8 cellular contexts compared by ENCODE assay signal in the genomic region with DNA sequence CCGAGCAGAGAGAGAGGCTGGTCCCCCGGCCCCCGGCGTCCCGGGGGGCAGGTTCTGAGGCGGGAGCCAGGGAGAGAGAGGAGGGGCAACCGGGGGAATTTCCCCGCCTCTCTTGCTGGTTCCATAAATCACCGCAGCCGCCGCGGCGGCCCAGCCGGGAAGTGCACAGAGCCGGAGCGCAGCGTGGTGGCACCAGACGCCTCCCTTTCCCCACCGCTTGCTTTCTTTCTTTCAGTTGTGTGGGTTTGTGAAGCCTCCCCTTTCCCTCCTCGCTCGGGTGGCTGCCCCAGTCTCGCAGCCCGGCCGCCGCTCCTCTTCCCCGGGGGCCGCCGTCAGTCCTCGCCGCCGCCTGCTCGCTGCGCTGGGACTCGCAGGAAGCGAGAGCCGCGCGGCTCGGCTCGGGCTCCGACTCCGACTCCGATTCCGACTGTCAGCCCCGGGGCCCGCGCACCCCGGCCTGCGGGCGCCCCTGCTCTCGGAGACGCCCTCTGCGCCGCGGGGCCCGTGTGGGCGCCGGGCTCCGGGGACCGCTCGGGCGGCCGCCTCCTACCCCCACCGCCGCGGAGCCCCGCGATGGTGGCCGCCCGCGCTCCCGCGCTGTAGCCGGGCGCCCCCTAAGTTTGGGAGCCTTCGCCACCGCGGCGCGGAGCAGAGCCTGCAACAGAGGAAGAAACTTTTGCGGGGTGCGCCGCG. TPM values are rescaled to one million over a fixed set of nuclear protein-coding genes. Genes with fewer than 3 reads are reported as not detected.
DNase-seq lines count a peak whose midpoint lies in the region; ATAC-seq and TF ChIP-seq lines count a peak whose summit lies in the region.

A gene (plus strand): TSS at position 153 of the 693 bp plus-strand sequence. CDS start 616 bp downstream, outside the sequence.

- peaks cover 43% of the 10 kb centered on the region for H3K4me1 Mint-ChIP-seq in neural crest cell
- peaks cover 20% of the 10 kb centered on the region for H3K4me1 Mint-ChIP-seq in stimulated activated naive CD8-positive, alpha-beta T cell treated with anti-CD3 and anti-CD28 coated beads, Interleukin-15, Interleukin-2, amounts not matched to agents 100 ng/mL and 50 ng/mL, for 24 hours (ENCODE audit: low read depth)

- ATAC-seq in GM19468 (IDR thresholded peaks at IDR 0.05; ENCODE audit: extremely low read depth, unreplicated experiment) (peak; percentile 16), Panc1 (peak; percentile 89), foreskin keratinocyte (peak; percentile 83)

- H3K36me3 Mint-ChIP-seq in neural crest cell (ENCODE audit: low read depth) = no peaks in the 10 kb centered on the region
- H3K36me3 Mint-ChIP-seq in stimulated activated naive CD8-positive, alpha-beta T cell treated with anti-CD3 and anti-CD28 coated beads, Interleukin-15, Interleukin-2, amounts not matched to agents 100 ng/mL and 50 ng/mL, for 24 hours (ENCODE audit: low read depth) = no peaks in the 10 kb centered on the region

- no peaks in the 10 kb centered on the region for H3K9me3 ChIP-seq in HUES48 (ENCODE audit: control insufficient read depth, insufficient read depth, low read length)
- H3K9me3 ChIP-seq in Panc1 (ENCODE audit: control insufficient read depth, insufficient read depth, low read depth, low read length) = no peaks in the 10 kb centered on the region

- no peaks in the 10 kb centered on the region for H3K9me3 Mint-ChIP-seq in neural crest cell
- no peaks in the 10 kb centered on the region for H3K9me3 Mint-ChIP-seq in stimulated activated naive CD8-positive, alpha-beta T cell treated with anti-CD3 and anti-CD28 coated beads, Interleukin-15, Interleukin-2, amounts not matched to agents 100 ng/mL and 50 ng/mL, for 24 hours

- peak within 1 kb of the TSS; percentile 94 for H3K4me3 Mint-ChIP-seq in neural crest cell
- H3K4me3 Mint-ChIP-seq in stimulated activated naive CD8-positive, alpha-beta T cell treated with anti-CD3 and anti-CD28 coated beads, Interleukin-15, Interleukin-2, amounts not matched to agents 100 ng/mL and 50 ng/mL, for 24 hours = peak within 1 kb of the TSS; percentile 88

- H3K9ac ChIP-seq in HUES48 (ENCODE audit: low read depth, low read length) = peak within 1 kb of the TSS; percentile 78

- H3K27ac Mint-ChIP-seq in neural crest cell (ENCODE audit: unreplicated experiment) = peak within 1 kb of the TSS; percentile 97
- peak within 1 kb of the TSS; percentile 37 for H3K27ac Mint-ChIP-seq in stimulated activated naive CD8-positive, alpha-beta T cell treated with anti-CD3 and anti-CD28 coated beads, Interleukin-15, Interleukin-2, amounts not matched to agents 100 ng/mL and 50 ng/mL, for 24 hours

- CTCF ChIA-PET in Panc1 (lab: Charles Lee) = interaction anchor here (0.6 kb wide), 1 partner anchor 111 kb away, joined by 3 read pairs; no protein-coding TSS in a partner anchor

- H3K36me3 ChIP-seq in HUES48 (ENCODE audit: control insufficient read depth, insufficient read depth, low read length) = peaks cover 3% of the 10 kb centered on the region; the same call in 1 of the 2 replicates
- no peaks in the 10 kb centered on the region; the same call in 1 of the 2 replicates for H3K36me3 ChIP-seq in Panc1 (ENCODE audit: control insufficient read depth, insufficient read depth, low read length)

- H3K4me1 ChIP-seq in HUES48 (ENCODE audit: control insufficient read depth, insufficient read depth, low read length) (peaks cover 24% of the 10 kb centered on the region), Panc1 (ENCODE audit: control insufficient read depth, insufficient read depth, low read length) (peaks cover 37% of the 10 kb centered on the region), foreskin keratinocyte (peaks cover 5% of the 10 kb centered on the region)

- peaks cover 23% of the 10 kb centered on the region for H3K27me3 ChIP-seq in HUES48 (ENCODE audit: control insufficient read depth, insufficient read depth, low read length)
- H3K27me3 ChIP-seq in Panc1 (ENCODE audit: control insufficient read depth, insufficient read depth, low read length) = no peaks in the 10 kb centered on the region
- peaks cover 18% of the 10 kb centered on the region for H3K27me3 ChIP-seq in foreskin keratinocyte

- POLR2A ChIA-PET in Panc1 (lab: Charles Lee) = no interaction called here

- peaks cover 24% of the 10 kb centered on the region for H3K27me3 Mint-ChIP-seq in neural crest cell (ENCODE audit: low read depth)
- peaks cover 60% of the 10 kb centered on the region for H3K27me3 Mint-ChIP-seq in stimulated activated naive CD8-positive, alpha-beta T cell treated with anti-CD3 and anti-CD28 coated beads, Interleukin-15, Interleukin-2, amounts not matched to agents 100 ng/mL and 50 ng/mL, for 24 hours

- TF ChIP-seq CTCF in Panc1 (IDR thresholded peaks at IDR 0.05) (peak; percentile 58), foreskin keratinocyte (conservative IDR thresholded peaks at IDR 0.05) (peak; percentile 58), neural crest cell (conservative IDR thresholded peaks at IDR 0.05) (peak; percentile 26)

- peak within 1 kb of the TSS; percentile 95 for H3K4me3 ChIP-seq in HUES48 (ENCODE audit: low read depth, low read length)
- peak within 1 kb of the TSS; percentile 92 to 95 for H3K4me3 ChIP-seq in Panc1 (ENCODE audit: low read depth in 2 of 2, low read length in 2 of 2)

- peak within 1 kb of the TSS; percentile 95 for H3K27ac ChIP-seq in HUES48 (ENCODE audit: low read depth, low read length)
- peak within 1 kb of the TSS; percentile 88 for H3K27ac ChIP-seq in Panc1 (ENCODE audit: low read length)
- H3K27ac ChIP-seq in foreskin keratinocyte = peak within 1 kb of the TSS; percentile 76

- intact Hi-C loops in Panc1 (cut with micrococcal nuclease; ENCODE audit: unreplicated experiment) = loop anchor here (5.0 kb wide), 1 partner anchor 203 kb away; no protein-coding TSS in a partner anchor

- DNase-seq in CD1c-positive myeloid dendritic cell (ENCODE audit: extremely low spot score) (peak; percentile 60), Panc1 (ENCODE audit: low read depth, low spot score) (peak; percentile 38), foreskin keratinocyte (peak; percentile 42 to 71), neural crest cell (ENCODE audit: low read depth, low spot score) (peak; percentile 71)
- peak; percentile 12 for DNase-seq in activated T-helper 9 cell treated with anti-CD3 and anti-CD28 coated beads, Interleukin-2, amount 50 U/mL, for 16 hours (ENCODE audit: low read depth)

- no TSS peak for BruUV-seq in Panc1 (replicated peaks; lab: Mats Ljungman, UMichigan)

- in situ Hi-C loops in Panc1 (cut with HindIII; ENCODE audit: low pct_unique_long_range_greater_than_20kb, low sequenced_read_pairs) = no loop called here

RNA-seq across cellular contexts. Expression of the gene that starts here (rescaled TPM):
- total RNA-seq in Panc1 (2021; ENCODE audit: unreplicated experiment) = 29.9 TPM
- polyA plus RNA-seq in Panc1 (2012; ENCODE audit: insufficient read length) = 13.4 TPM
- 3.9 and 4.0 TPM in 2 replicates for total RNA-seq in foreskin keratinocyte
- 0.81 and 0.90 TPM in 2 replicates for polyA plus RNA-seq in foreskin keratinocyte
- total RNA-seq in neural crest cell = 40.8 and 41.0 TPM in 2 replicates

Comparison
In these comparisons a context has a peak if more than half of its experiments do, and no peak if none do; other contexts are left out.
1. Peak in every context shown above with its lines: DNase-seq, ATAC-seq, H3K4me3 ChIP-seq and H3K27ac ChIP-seq.
2. DNase-seq: peak in every context shown above with its lines; median percentile 71 in neural crest cell; 60 in CD1c-positive myeloid dendritic cell; 56 in foreskin keratinocyte; 38 in Panc1; 12 in activated T-helper 9 cell treated with anti-CD3 and anti-CD28 coated beads, Interleukin-2, amount 50 U/mL, for 16 hours.
3. ATAC-seq: peak in every context shown above with its lines; median percentile 89 in Panc1; 83 in foreskin keratinocyte; 16 in GM19468.